Comparison of ENCODE assay signal across 8 cellular contexts in the genomic region with DNA sequence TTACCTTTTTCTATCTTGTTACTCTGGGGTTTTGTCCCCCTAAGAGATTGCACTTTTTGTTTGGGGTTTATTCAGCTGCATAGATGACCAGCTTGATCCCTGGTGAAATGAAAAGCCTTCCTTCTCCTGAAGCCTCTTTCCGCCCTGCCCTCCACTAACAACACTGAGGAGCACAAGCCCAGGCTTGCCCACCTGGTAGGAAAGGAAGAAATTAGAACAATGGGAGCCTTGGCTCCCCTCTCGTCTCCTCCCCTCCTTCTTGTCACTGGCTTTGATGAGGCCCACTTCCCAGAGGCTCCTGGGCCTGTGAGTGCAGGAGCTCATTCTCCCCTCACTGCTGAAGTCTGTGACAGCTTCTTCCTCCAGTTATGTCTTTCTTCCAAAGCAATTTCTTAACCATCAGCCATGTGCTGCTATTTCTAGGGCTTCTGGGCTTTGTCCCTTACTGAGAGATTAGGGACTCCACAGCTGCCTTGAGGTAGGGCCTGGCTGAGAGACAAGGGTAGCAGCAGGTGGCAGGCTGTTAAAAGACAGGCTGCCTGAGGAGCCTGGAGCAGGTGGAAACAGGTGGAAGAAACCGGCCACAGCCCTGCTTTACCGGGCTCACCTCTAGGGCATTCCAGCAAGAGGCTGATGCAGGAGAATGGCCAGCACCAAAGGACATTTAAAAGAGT. TPM values are rescaled to one million over a fixed set of nuclear protein-coding genes. Genes with fewer than 3 reads are reported as not detected.
A peak's percentile ranks its signal among the peaks of the same experiment; 100 is the strongest.
DNase-seq lines count a peak whose midpoint lies in the region; ATAC-seq and TF ChIP-seq lines count a peak whose summit lies in the region.

No MANE protein-coding gene starts in this region.

- no peak for DNase-seq in CD4-positive, alpha-beta memory T cell
- DNase-seq in NCI-H146 (lab: John Stamatoyannopoulos, UW) (peak; percentile 91), mucosa of descending colon (peak; percentile 55 to 65 (median 57)), globus pallidus (ENCODE audit: low spot score) (no peak)
- no peak for DNase-seq in activated naive CD8-positive, alpha-beta T cell treated with anti-CD3 and anti-CD28 coated beads, Interleukin-2, amount 50 U/mL, for 24 hours
- DNase-seq in activated CD4-positive, CD25-positive, alpha-beta regulatory T cell (lab: John Stamatoyannopoulos, UW) = no peak

- peak overlapping the region; percentile 15 to 94 (median 60) for H3K27ac Mint-ChIP-seq in CD4-positive, alpha-beta memory T cell
- peak overlapping the region; percentile 81 for H3K27ac Mint-ChIP-seq in activated naive CD8-positive, alpha-beta T cell treated with anti-CD3 and anti-CD28 coated beads, Interleukin-2, amount 50 U/mL, for 24 hours

- H3K4me3 Mint-ChIP-seq in CD4-positive, alpha-beta memory T cell = peak overlapping the region in 1 of 8 donors; percentile 30
- no peak overlapping the region for H3K4me3 Mint-ChIP-seq in activated naive CD8-positive, alpha-beta T cell treated with anti-CD3 and anti-CD28 coated beads, Interleukin-2, amount 50 U/mL, for 24 hours

- H3K36me3 Mint-ChIP-seq in CD4-positive, alpha-beta memory T cell = peaks cover 48 to 61% of the 10 kb centered on the region in 2 donors
- H3K36me3 Mint-ChIP-seq in activated naive CD8-positive, alpha-beta T cell treated with anti-CD3 and anti-CD28 coated beads, Interleukin-2, amount 50 U/mL, for 24 hours (ENCODE audit: low read depth) = peaks cover 21% of the 10 kb centered on the region

- no peak for ATAC-seq in activated naive CD8-positive, alpha-beta T cell treated with anti-CD3 and anti-CD28 coated beads, Interleukin-2, amount 50 U/mL, for 24 hours
- ATAC-seq in mucosa of descending colon (peak; percentile 63), HG02678 (IDR thresholded peaks at IDR 0.05; ENCODE audit: unreplicated experiment) (no peak), HG02588 (IDR thresholded peaks at IDR 0.05; ENCODE audit: unreplicated experiment) (no peak)

- POLR2A ChIA-PET in CD4-positive, alpha-beta memory T cell (lab: Charles Lee; ENCODE audit: partially characterized antibody) = interaction anchor here (0.9 kb wide), 1 partner anchor 101 kb away, joined by 3 read pairs; no protein-coding TSS in a partner anchor

- H3K36me3 ChIP-seq in CD4-positive, alpha-beta memory T cell (ENCODE audit: insufficient read depth, low read length) = peaks cover 34% of the 10 kb centered on the region
- H3K36me3 ChIP-seq in mucosa of descending colon (ENCODE audit: low read depth) = no peaks in the 10 kb centered on the region

- H3K27me3 Mint-ChIP-seq in CD4-positive, alpha-beta memory T cell = no peaks in the 10 kb centered on the region
- H3K27me3 Mint-ChIP-seq in activated naive CD8-positive, alpha-beta T cell treated with anti-CD3 and anti-CD28 coated beads, Interleukin-2, amount 50 U/mL, for 24 hours = no peaks in the 10 kb centered on the region

- no peak overlapping the region for H3K4me3 ChIP-seq in CD4-positive, alpha-beta memory T cell (ENCODE audit: low read length in 2 of 2)
- no peak overlapping the region for H3K4me3 ChIP-seq in mucosa of descending colon

- H3K4me1 ChIP-seq in CD4-positive, alpha-beta memory T cell (ENCODE audit: insufficient read depth, low read length) = peaks cover 33% of the 10 kb centered on the region
- H3K4me1 ChIP-seq in mucosa of descending colon (ENCODE audit: low read depth) = peaks cover 36% of the 10 kb centered on the region

- H3K27ac ChIP-seq in CD4-positive, alpha-beta memory T cell (ENCODE audit: low read depth, low read length) = no peak overlapping the region

- CTCF ChIA-PET in CD4-positive, alpha-beta memory T cell (lab: Charles Lee; ENCODE audit: partially characterized antibody) = interaction anchor here (0.7 to 2.2 kb wide), 5 partner anchors 13 to 480 kb away, joined by 3 to 15 read pairs (median 5); partner anchors contain the start of gene SUSD6

- H3K27me3 ChIP-seq in CD4-positive, alpha-beta memory T cell (ENCODE audit: insufficient read depth, low read length) = no peaks in the 10 kb centered on the region

- peaks cover 31 to 76% (median 51%) of the 10 kb centered on the region in 4 donors for H3K4me1 Mint-ChIP-seq in CD4-positive, alpha-beta memory T cell
- peaks cover 39% of the 10 kb centered on the region for H3K4me1 Mint-ChIP-seq in activated naive CD8-positive, alpha-beta T cell treated with anti-CD3 and anti-CD28 coated beads, Interleukin-2, amount 50 U/mL, for 24 hours

- intact Hi-C loops in CD4-positive, alpha-beta memory T cell (cut with micrococcal nuclease) = no loop called here
- intact Hi-C loops in mucosa of descending colon (cut with DNase I, micrococcal nuclease) = no loop called here

- no peak for TF ChIP-seq CTCF in mucosa of descending colon (IDR thresholded peaks at IDR 0.05)

- H3K9me3 Mint-ChIP-seq in CD4-positive, alpha-beta memory T cell = no peaks in the 10 kb centered on the region
- no peaks in the 10 kb centered on the region for H3K9me3 Mint-ChIP-seq in activated naive CD8-positive, alpha-beta T cell treated with anti-CD3 and anti-CD28 coated beads, Interleukin-2, amount 50 U/mL, for 24 hours

- H3K9me3 ChIP-seq in CD4-positive, alpha-beta memory T cell (ENCODE audit: control insufficient read depth in 1 of 2, low read length in 2 of 2) = no peaks in the 10 kb centered on the region
- H3K9me3 ChIP-seq in mucosa of descending colon = no peaks in the 10 kb centered on the region

RNA-seq across cellular contexts. Expression of gene SRSF5, which starts 53.7 kb away (rescaled TPM):
- total RNA-seq in CD4-positive, alpha-beta memory T cell = 100 to 1,000 TPM; 946 to 964 TPM
- polyA plus RNA-seq in CD4-positive, alpha-beta memory T cell = 1,000 to 10,000 TPM in 1 of 2 donors, 100 to 1,000 TPM in 1; 920 to 1,159 TPM
- total RNA-seq in mucosa of descending colon = 100 to 1,000 TPM; 324 to 383 (median 352) TPM

Comparison
In these comparisons a context has a peak if more than half of its experiments do, and no peak if none do; other contexts are left out.
1. DNase-seq: peak in NCI-H146 (single experiment) and mucosa of descending colon (3 of 3); none in CD4-positive, alpha-beta memory T cell (0 of 5), activated naive CD8-positive, alpha-beta T cell treated with anti-CD3 and anti-CD28 coated beads, Interleukin-2, amount 50 U/mL, for 24 hours (single experiment), globus pallidus (single experiment) and activated CD4-positive, CD25-positive, alpha-beta regulatory T cell (0 of 4).